10 cellular contexts compared by ENCODE assay signal in the genomic region with DNA sequence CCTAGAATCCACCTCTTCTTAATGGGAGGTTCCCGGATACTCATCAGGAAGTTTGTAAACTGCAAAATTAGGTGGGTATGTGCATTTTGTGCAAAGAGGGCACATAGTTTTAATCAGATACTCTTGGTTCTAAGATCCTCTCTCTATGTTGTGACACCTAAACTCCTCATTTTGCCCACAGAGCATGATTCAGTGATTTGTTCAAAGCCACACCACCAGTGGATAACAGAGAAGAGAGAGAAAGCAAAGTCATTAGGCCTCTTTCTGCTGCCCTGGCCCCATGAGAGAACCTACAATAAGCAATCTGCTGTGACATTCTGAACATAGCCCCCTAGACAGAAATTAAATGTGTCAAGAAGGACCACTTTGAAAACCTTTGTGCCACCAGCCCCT.
DNase-seq lines count a peak whose midpoint lies in the region; ATAC-seq and TF ChIP-seq lines count a peak whose summit lies in the region.
"Had no signal": no experiment of that assay in that cellular context is flagged by ENCODE, and none has a peak within 500 bp of the region (broad histone marks: within the 10 kb centered on the region; RNA-seq: fewer than 3 reads in every experiment).

No MANE protein-coding gene starts in this region.

- peak; percentile 75 to 81 for ATAC-seq in activated T-cell treated with anti-CD3 and anti-CD28 coated beads, Interleukin-2, amount 50 U/mL, for 72 hours (replicated peaks in 1 of 2)
- ATAC-seq in gastroesophageal sphincter (no peak), GM18873 (IDR thresholded peaks at IDR 0.05; ENCODE audit: low FRiP score, unreplicated experiment) (no peak)
- peak; percentile 26 for ATAC-seq in stimulated activated naive CD8-positive, alpha-beta T cell treated with anti-CD3 and anti-CD28 coated beads, Interleukin-15, Interleukin-2, amounts not matched to agents 100 U/mL and 50 U/mL, for 24 hours

- H3K27me3 ChIP-seq in OCI-LY3 (ENCODE audit: low read depth, low read length): no peaks in the 10 kb centered on the region
- H3K27me3 ChIP-seq in gastroesophageal sphincter: no peaks in the 10 kb centered on the region

- H3K27ac Mint-ChIP-seq in activated T-cell treated with anti-CD3 and anti-CD28 coated beads, Interleukin-2, amount 50 U/mL, for 72 hours: no peak overlapping the region
- H3K27ac Mint-ChIP-seq in activated T-cell treated with anti-CD3 and anti-CD28 coated beads, Interleukin-2, amount 50 U/mL, for 24 hours: no peak overlapping the region

- WGBS in gastroesophageal sphincter (ENCODE audit: low coverage in 1 of 2), 2 donors: 33 to 67% methylated on average over 1 of the region's 1 CpG

- peaks cover 0 to 1% of the 10 kb centered on the region in 2 donors for H3K9me3 Mint-ChIP-seq in activated T-cell treated with anti-CD3 and anti-CD28 coated beads, Interleukin-2, amount 50 U/mL, for 72 hours
- H3K9me3 Mint-ChIP-seq in activated T-cell treated with anti-CD3 and anti-CD28 coated beads, Interleukin-2, amount 50 U/mL, for 24 hours: no peaks in the 10 kb centered on the region

- TF ChIP-seq POLR2A in gastroesophageal sphincter (IDR thresholded peaks at IDR 0.05): no peak

- H3K27ac ChIP-seq in OCI-LY3 (ENCODE audit: low read length) (no peak overlapping the region), gastroesophageal sphincter (peak overlapping the region in 3 of 4 donors; percentile 33 to 48 (median 37))

- no peak overlapping the region for H3K4me3 Mint-ChIP-seq in activated T-cell treated with anti-CD3 and anti-CD28 coated beads, Interleukin-2, amount 50 U/mL, for 72 hours
- H3K4me3 Mint-ChIP-seq in activated T-cell treated with anti-CD3 and anti-CD28 coated beads, Interleukin-2, amount 50 U/mL, for 24 hours: no peak overlapping the region

- H3K9ac ChIP-seq in OCI-LY3 (ENCODE audit: low read length): no peak overlapping the region

- no peaks in the 10 kb centered on the region for H3K27me3 Mint-ChIP-seq in activated T-cell treated with anti-CD3 and anti-CD28 coated beads, Interleukin-2, amount 50 U/mL, for 72 hours (ENCODE audit: low read depth)
- H3K27me3 Mint-ChIP-seq in activated T-cell treated with anti-CD3 and anti-CD28 coated beads, Interleukin-2, amount 50 U/mL, for 24 hours: no peaks in the 10 kb centered on the region

- H3K9me3 ChIP-seq in OCI-LY3 (ENCODE audit: insufficient read depth, low read length) (no peaks in the 10 kb centered on the region), gastroesophageal sphincter (no peaks in the 10 kb centered on the region)

- peaks cover 20% of the 10 kb centered on the region for H3K4me1 Mint-ChIP-seq in activated T-cell treated with anti-CD3 and anti-CD28 coated beads, Interleukin-2, amount 50 U/mL, for 72 hours (ENCODE audit: low read depth)
- peaks cover 16% of the 10 kb centered on the region for H3K4me1 Mint-ChIP-seq in activated T-cell treated with anti-CD3 and anti-CD28 coated beads, Interleukin-2, amount 50 U/mL, for 24 hours (ENCODE audit: low read depth)

- H3K4me3 ChIP-seq in OCI-LY3 (ENCODE audit: low read length) (no peak overlapping the region), gastroesophageal sphincter (no peak overlapping the region)

- peaks cover 17% of the 10 kb centered on the region for H3K4me1 ChIP-seq in OCI-LY3 (ENCODE audit: low read length)
- peaks cover 0 to 17% (median 7%) of the 10 kb centered on the region in 3 donors for H3K4me1 ChIP-seq in gastroesophageal sphincter

- no peaks in the 10 kb centered on the region for H3K36me3 ChIP-seq in OCI-LY3 (replicated peaks; ENCODE audit: low read depth, low read length)
- H3K36me3 ChIP-seq in gastroesophageal sphincter: peaks cover 0 to 7% of the 10 kb centered on the region in 2 donors

- no peaks in the 10 kb centered on the region for H3K36me3 Mint-ChIP-seq in activated T-cell treated with anti-CD3 and anti-CD28 coated beads, Interleukin-2, amount 50 U/mL, for 72 hours (ENCODE audit: insufficient read depth in 2 of 2)
- H3K36me3 Mint-ChIP-seq in activated T-cell treated with anti-CD3 and anti-CD28 coated beads, Interleukin-2, amount 50 U/mL, for 24 hours (ENCODE audit: low read depth): no peaks in the 10 kb centered on the region

- TF ChIP-seq CTCF in OCI-LY3 (IDR thresholded peaks at IDR 0.05; ENCODE audit: low read depth, low read length): no peak
- no peak for TF ChIP-seq CTCF in gastroesophageal sphincter (IDR thresholded peaks at IDR 0.05)

- no peaks in the 10 kb centered on the region for H3K79me2 ChIP-seq in OCI-LY3 (ENCODE audit: low read length)

- TF ChIP-seq EP300 in gastroesophageal sphincter (IDR thresholded peaks at IDR 0.05): no peak

- peak; percentile 5 for DNase-seq in activated T-cell treated with anti-CD3 and anti-CD28 coated beads, Interleukin-2, amount 50 U/mL, for 72 hours
- no peak for DNase-seq in activated T-cell treated with anti-CD3 and anti-CD28 coated beads, Interleukin-2, amount 50 U/mL, for 24 hours
- DNase-seq in stimulated activated naive CD8-positive, alpha-beta T cell treated with anti-CD3 and anti-CD28 coated beads, Interleukin-15, Interleukin-2, amounts not matched to agents 100 U/mL and 50 U/mL, for 24 hours: no peak
- DNase-seq in RPMI8226 (no peak), AG20443 (ENCODE audit: low spot score) (no peak)
- DNase-seq: activated effector memory CD4-positive, alpha-beta T cell treated with Interleukin-2 at 50 U/mL for 16 hours; kidney had no signal

- H2AFZ ChIP-seq in OCI-LY3 (ENCODE audit: low read depth, low read length): no peak overlapping the region

- peak overlapping the region; percentile 42 for H3K4me2 ChIP-seq in OCI-LY3 (ENCODE audit: low read length)

- no peaks in the 10 kb centered on the region for H4K20me1 ChIP-seq in OCI-LY3 (ENCODE audit: insufficient read depth, low read length)

Comparison
In these comparisons a context has a peak if more than half of its experiments do, and no peak if none do; other contexts are left out.
1. DNase-seq: peak in activated T-cell treated with anti-CD3 and anti-CD28 coated beads, Interleukin-2, amount 50 U/mL, for 72 hours (2 of 2); none in activated T-cell treated with anti-CD3 and anti-CD28 coated beads, Interleukin-2, amount 50 U/mL, for 24 hours (single experiment), stimulated activated naive CD8-positive, alpha-beta T cell treated with anti-CD3 and anti-CD28 coated beads, Interleukin-15, Interleukin-2, amounts not matched to agents 100 U/mL and 50 U/mL, for 24 hours (single experiment), RPMI8226 (single experiment) and AG20443 (single experiment).
2. ATAC-seq: peak in activated T-cell treated with anti-CD3 and anti-CD28 coated beads, Interleukin-2, amount 50 U/mL, for 72 hours (2 of 2) and stimulated activated naive CD8-positive, alpha-beta T cell treated with anti-CD3 and anti-CD28 coated beads, Interleukin-15, Interleukin-2, amounts not matched to agents 100 U/mL and 50 U/mL, for 24 hours (single experiment); none in gastroesophageal sphincter (single experiment) and GM18873 (single experiment).